ENCODE assay signal across 36 cellular contexts in genomic region chr17:73861543-73861942, GRCh38.
"Had no signal": no experiment of that assay in that cellular context is flagged by ENCODE, and none has a peak within 500 bp of the region (broad histone marks: within the 10 kb centered on the region; RNA-seq: fewer than 3 reads in every experiment).

No MANE protein-coding gene starts in this region.

- DNase-seq: activated B cell treated with CpG ODN at 0.5 μM for 24 hours; activated CD4-positive, alpha-beta memory T cell treated with anti-CD3 and anti-CD28 coated beads for 36 hours; activated CD4-positive, alpha-beta T cell treated with anti-CD3 and anti-CD28 coated beads for 4 hours; activated CD4-positive, alpha-beta T cell treated with anti-CD3 and anti-CD28 coated beads, Interleukin-2, amount 50 U/mL, for 1 hour; activated CD4-positive, CD25-positive, alpha-beta regulatory T cell treated with anti-CD3 and anti-CD28 coated beads, Interleukin-2, amount 50 U/mL, for 72 hours; activated CD8-positive, alpha-beta memory T cell treated with anti-CD3 and anti-CD28 coated beads, Interleukin-2, amount 50 U/mL, for 4 hours; activated gamma-delta T cell treated with Interleukin-2 at 50 U/mL for 16 hours; activated naive CD4-positive, alpha-beta T cell treated with anti-CD3 and anti-CD28 coated beads for 36 hours; activated T-cell treated with anti-CD3 and anti-CD28 coated beads for 4 hours; activated T-cell treated with anti-CD3 and anti-CD28 coated beads, Interleukin-2, amount 50 U/mL, for 4 hours; adrenal gland; body of pancreas; caudate nucleus; cerebellar nuclear complex; Karpas-422; MG63; NCI-H1092; NCI-H1436 treated with DMSO at 0.1 percent for 48 hours; NCI-H1694 treated with DMSO at 0.1 percent for 48 hours; NCI-H2029; NCI-H510A; NCI-H526; NCI-H748 treated with DMSO at 0.1 percent for 48 hours; NK-92 treated with Interleukin-12 subunit alpha and Interleukin-12 subunit beta, amount 100 ng/mL, for 24 hours; PC-9; Right ventricle myocardium superior; SW 1271; T-helper 1 cell; T-helper 2 cell; T-helper 9 cell had no signal

- H3K4me3 ChIP-seq: adrenal gland, body of pancreas, MG63, PC-9 had no signal

- H3K27me3 Mint-ChIP-seq: activated CD4-positive, alpha-beta memory T cell treated with anti-CD3 and anti-CD28 coated beads for 36 hours had no signal

- H3K27me3 ChIP-seq: adrenal gland, body of pancreas, MG63 had no signal

- FAIRE-seq: astrocyte, bronchial epithelial cell, RCC 7860 had no signal

- H3K4me1 Mint-ChIP-seq: activated B cell treated with CpG ODN at 0.5 μM for 24 hours had no signal

- H3K4me1 ChIP-seq: adrenal gland, body of pancreas had no signal

- ATAC-seq: activated naive CD4-positive, alpha-beta T cell treated with anti-CD3 and anti-CD28 coated beads, Interleukin-2, amount 50 U/mL, for 72 hours; activated T-cell treated with anti-CD3 and anti-CD28 coated beads, Interleukin-2, amount 50 U/mL, for 4 hours; body of pancreas had no signal

- H3K4me2 ChIP-seq: PC-9 had no signal

- H3K27ac ChIP-seq: adrenal gland, body of pancreas, PC-9, VCaP had no signal

- H3K27ac Mint-ChIP-seq: activated B cell treated with CpG ODN at 0.5 μM for 24 hours; activated CD4-positive, alpha-beta memory T cell treated with anti-CD3 and anti-CD28 coated beads for 36 hours; activated naive CD4-positive, alpha-beta T cell treated with anti-CD3 and anti-CD28 coated beads for 36 hours; activated naive CD4-positive, alpha-beta T cell treated with anti-CD3 and anti-CD28 coated beads, Interleukin-2, amount 50 U/mL, for 72 hours; activated T-helper 1 cell treated with anti-CD3 and anti-CD28 coated beads, Interleukin-12 subunit alpha, Interleukin-12 subunit beta, Interleukin-2, Interleukin-4 antibody, amounts not matched to agents 30 ng/mL and 10 ng/mL and 1 ng/mL, durations not matched to agents 14 hours and 24 hours and 36 hours had no signal

- H2AFZ ChIP-seq: PC-9 had no signal

- H3K36me3 Mint-ChIP-seq: activated CD4-positive, alpha-beta memory T cell treated with anti-CD3 and anti-CD28 coated beads for 36 hours; activated naive CD4-positive, alpha-beta T cell treated with anti-CD3 and anti-CD28 coated beads, Interleukin-2, amount 50 U/mL, for 72 hours had no signal

- H3K9me3 ChIP-seq: adrenal gland, body of pancreas, MG63 had no signal

- H3K36me3 ChIP-seq: adrenal gland, MG63 had no signal

- H3K4me3 Mint-ChIP-seq: activated B cell treated with CpG ODN at 0.5 μM for 24 hours; activated CD4-positive, alpha-beta memory T cell treated with anti-CD3 and anti-CD28 coated beads for 36 hours; activated naive CD4-positive, alpha-beta T cell treated with anti-CD3 and anti-CD28 coated beads for 36 hours; activated T-cell treated with anti-CD3 and anti-CD28 coated beads, Interleukin-2, amount 50 U/mL, for 4 hours; activated T-helper 1 cell treated with anti-CD3 and anti-CD28 coated beads, Interleukin-12 subunit alpha, Interleukin-12 subunit beta, Interleukin-2, Interleukin-4 antibody, amounts not matched to agents 30 ng/mL and 10 ng/mL and 1 ng/mL, durations not matched to agents 14 hours and 24 hours and 36 hours had no signal

- H3K9me3 Mint-ChIP-seq: activated B cell treated with CpG ODN at 0.5 μM for 24 hours; activated CD4-positive, alpha-beta memory T cell treated with anti-CD3 and anti-CD28 coated beads for 36 hours; activated naive CD4-positive, alpha-beta T cell treated with anti-CD3 and anti-CD28 coated beads for 36 hours; activated naive CD4-positive, alpha-beta T cell treated with anti-CD3 and anti-CD28 coated beads, Interleukin-2, amount 50 U/mL, for 72 hours; activated T-cell treated with anti-CD3 and anti-CD28 coated beads, Interleukin-2, amount 50 U/mL, for 4 hours; activated T-helper 1 cell treated with anti-CD3 and anti-CD28 coated beads, Interleukin-12 subunit alpha, Interleukin-12 subunit beta, Interleukin-2, Interleukin-4 antibody, amounts not matched to agents 30 ng/mL and 10 ng/mL and 1 ng/mL, durations not matched to agents 14 hours and 24 hours and 36 hours had no signal
